Comparison of ENCODE assay signal across 1 cellular context in the genomic region with DNA sequence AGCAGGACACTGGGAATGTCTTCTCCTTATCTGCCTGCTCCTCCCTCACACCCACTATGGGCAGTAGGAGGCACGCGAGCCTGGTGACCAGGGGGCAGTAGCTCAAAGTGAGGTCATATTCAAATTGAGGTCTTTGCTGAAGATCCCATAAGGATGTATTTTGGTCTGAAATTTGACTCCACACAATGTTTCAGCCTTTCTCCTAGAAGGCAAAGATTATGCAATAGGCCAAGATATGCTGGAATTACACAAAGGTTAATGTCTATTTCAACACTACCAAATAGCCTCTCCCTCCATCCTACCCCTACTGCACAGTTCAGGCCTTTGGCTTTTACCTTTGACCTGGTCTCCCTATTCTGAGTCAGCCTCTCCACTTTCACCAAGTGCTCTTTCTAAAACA.
TF ChIP-seq lines count a peak whose summit lies in the region.

No MANE protein-coding gene starts in this region.

TF ChIP-seq in HepG2, 621 proteins besides CTCF, POLR2A, EP300 and RAD21 (continued from another document and continues in another):
- TF ChIP-seq, protein P1, sequence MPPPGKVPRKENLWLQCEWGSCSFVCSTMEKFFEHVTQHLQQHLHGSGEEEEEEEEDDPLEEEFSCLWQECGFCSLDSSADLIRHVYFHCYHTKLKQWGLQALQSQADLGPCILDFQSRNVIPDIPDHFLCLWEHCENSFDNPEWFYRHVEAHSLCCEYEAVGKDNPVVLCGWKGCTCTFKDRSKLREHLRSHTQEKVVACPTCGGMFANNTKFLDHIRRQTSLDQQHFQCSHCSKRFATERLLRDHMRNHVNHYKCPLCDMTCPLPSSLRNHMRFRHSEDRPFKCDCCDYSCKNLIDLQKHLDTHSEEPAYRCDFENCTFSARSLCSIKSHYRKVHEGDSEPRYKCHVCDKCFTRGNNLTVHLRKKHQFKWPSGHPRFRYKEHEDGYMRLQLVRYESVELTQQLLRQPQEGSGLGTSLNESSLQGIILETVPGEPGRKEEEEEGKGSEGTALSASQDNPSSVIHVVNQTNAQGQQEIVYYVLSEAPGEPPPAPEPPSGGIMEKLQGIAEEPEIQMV (CRISPR knock-in tag; IDR thresholded peaks at IDR 0.05; ENCODE audit: low read depth): no peak
- no peak for TF ChIP-seq ZBTB8A (CRISPR knock-in tag; IDR thresholded peaks at IDR 0.05; ENCODE audit: borderline replicate concordance, low read depth)
- TF ChIP-seq, protein P2, sequence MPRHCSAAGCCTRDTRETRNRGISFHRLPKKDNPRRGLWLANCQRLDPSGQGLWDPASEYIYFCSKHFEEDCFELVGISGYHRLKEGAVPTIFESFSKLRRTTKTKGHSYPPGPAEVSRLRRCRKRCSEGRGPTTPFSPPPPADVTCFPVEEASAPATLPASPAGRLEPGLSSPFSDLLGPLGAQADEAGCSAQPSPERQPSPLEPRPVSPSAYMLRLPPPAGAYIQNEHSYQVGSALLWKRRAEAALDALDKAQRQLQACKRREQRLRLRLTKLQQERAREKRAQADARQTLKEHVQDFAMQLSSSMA (CRISPR knock-in tag; IDR thresholded peaks at IDR 0.05): no peak
- peak; percentile 73 for TF ChIP-seq POGZ (CRISPR knock-in tag; IDR thresholded peaks at IDR 0.05)
- TF ChIP-seq MXI1 (IDR thresholded peaks at IDR 0.05; ENCODE audit: borderline replicate concordance, low read depth, low read length): no peak
- TF ChIP-seq ZNF552 (CRISPR knock-in tag; IDR thresholded peaks at IDR 0.05; ENCODE audit: borderline replicate concordance): no peak
- no peak for TF ChIP-seq PCBP2 (optimal IDR thresholded peaks at IDR 0.05; ENCODE audit: low read depth, low read length, poor library complexity, severe bottlenecking)
- peak; percentile 54 for TF ChIP-seq FOSL2 (CRISPR knock-in tag; IDR thresholded peaks at IDR 0.05)
- peak; percentile 93 for TF ChIP-seq PPARG (CRISPR knock-in tag; conservative IDR thresholded peaks at IDR 0.05)
- TF ChIP-seq, protein P3, sequence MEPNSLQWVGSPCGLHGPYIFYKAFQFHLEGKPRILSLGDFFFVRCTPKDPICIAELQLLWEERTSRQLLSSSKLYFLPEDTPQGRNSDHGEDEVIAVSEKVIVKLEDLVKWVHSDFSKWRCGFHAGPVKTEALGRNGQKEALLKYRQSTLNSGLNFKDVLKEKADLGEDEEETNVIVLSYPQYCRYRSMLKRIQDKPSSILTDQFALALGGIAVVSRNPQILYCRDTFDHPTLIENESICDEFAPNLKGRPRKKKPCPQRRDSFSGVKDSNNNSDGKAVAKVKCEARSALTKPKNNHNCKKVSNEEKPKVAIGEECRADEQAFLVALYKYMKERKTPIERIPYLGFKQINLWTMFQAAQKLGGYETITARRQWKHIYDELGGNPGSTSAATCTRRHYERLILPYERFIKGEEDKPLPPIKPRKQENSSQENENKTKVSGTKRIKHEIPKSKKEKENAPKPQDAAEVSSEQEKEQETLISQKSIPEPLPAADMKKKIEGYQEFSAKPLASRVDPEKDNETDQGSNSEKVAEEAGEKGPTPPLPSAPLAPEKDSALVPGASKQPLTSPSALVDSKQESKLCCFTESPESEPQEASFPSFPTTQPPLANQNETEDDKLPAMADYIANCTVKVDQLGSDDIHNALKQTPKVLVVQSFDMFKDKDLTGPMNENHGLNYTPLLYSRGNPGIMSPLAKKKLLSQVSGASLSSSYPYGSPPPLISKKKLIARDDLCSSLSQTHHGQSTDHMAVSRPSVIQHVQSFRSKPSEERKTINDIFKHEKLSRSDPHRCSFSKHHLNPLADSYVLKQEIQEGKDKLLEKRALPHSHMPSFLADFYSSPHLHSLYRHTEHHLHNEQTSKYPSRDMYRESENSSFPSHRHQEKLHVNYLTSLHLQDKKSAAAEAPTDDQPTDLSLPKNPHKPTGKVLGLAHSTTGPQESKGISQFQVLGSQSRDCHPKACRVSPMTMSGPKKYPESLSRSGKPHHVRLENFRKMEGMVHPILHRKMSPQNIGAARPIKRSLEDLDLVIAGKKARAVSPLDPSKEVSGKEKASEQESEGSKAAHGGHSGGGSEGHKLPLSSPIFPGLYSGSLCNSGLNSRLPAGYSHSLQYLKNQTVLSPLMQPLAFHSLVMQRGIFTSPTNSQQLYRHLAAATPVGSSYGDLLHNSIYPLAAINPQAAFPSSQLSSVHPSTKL (CRISPR knock-in tag; IDR thresholded peaks at IDR 0.05): peak; percentile 71
- peak; percentile 94 for TF ChIP-seq ZMYM4 (CRISPR knock-in tag; IDR thresholded peaks at IDR 0.05)
- peak; percentile 26 for TF ChIP-seq ATF7 (IDR thresholded peaks at IDR 0.05)
- TF ChIP-seq ATF7 (CRISPR knock-in tag; IDR thresholded peaks at IDR 0.05): no peak
- no peak for TF ChIP-seq SOX13 (IDR thresholded peaks at IDR 0.05)
- peak in 1 of 2 experiments; percentile 37; a peak in 1 of 4 replicates for TF ChIP-seq SOX13 (CRISPR knock-in tag; conservative IDR thresholded peaks at IDR 0.05 in 1 of 2, IDR thresholded peaks at IDR 0.05 in 1 of 2)
- no peak for TF ChIP-seq PITX1 (CRISPR knock-in tag; IDR thresholded peaks at IDR 0.05)
- TF ChIP-seq ZBTB7A (CRISPR knock-in tag; IDR thresholded peaks at IDR 0.05): no peak
- TF ChIP-seq, protein P4, sequence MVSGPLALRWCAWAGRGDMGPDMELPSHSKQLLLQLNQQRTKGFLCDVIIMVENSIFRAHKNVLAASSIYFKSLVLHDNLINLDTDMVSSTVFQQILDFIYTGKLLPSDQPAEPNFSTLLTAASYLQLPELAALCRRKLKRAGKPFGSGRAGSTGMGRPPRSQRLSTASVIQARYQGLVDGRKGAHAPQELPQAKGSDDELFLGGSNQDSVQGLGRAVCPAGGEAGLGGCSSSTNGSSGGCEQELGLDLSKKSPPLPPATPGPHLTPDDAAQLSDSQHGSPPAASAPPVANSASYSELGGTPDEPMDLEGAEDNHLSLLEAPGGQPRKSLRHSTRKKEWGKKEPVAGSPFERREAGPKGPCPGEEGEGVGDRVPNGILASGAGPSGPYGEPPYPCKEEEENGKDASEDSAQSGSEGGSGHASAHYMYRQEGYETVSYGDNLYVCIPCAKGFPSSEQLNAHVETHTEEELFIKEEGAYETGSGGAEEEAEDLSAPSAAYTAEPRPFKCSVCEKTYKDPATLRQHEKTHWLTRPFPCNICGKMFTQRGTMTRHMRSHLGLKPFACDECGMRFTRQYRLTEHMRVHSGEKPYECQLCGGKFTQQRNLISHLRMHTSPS (CRISPR knock-in tag; IDR thresholded peaks at IDR 0.05; ENCODE audit: low read depth): no peak
- peak; percentile 97 for TF ChIP-seq SIX4 (CRISPR knock-in tag; IDR thresholded peaks at IDR 0.05)
- TF ChIP-seq SOX5 (CRISPR knock-in tag; IDR thresholded peaks at IDR 0.05; ENCODE audit: borderline replicate concordance): peak; percentile 16; the same call in 1 of the 2 replicates
- TF ChIP-seq, protein P5, sequence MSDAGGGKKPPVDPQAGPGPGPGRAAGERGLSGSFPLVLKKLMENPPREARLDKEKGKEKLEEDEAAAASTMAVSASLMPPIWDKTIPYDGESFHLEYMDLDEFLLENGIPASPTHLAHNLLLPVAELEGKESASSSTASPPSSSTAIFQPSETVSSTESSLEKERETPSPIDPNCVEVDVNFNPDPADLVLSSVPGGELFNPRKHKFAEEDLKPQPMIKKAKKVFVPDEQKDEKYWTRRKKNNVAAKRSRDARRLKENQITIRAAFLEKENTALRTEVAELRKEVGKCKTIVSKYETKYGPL (CRISPR knock-in tag; IDR thresholded peaks at IDR 0.05): 0 out of 2 replicates have a peak, but pooled peaks have one; percentile 38
- TF ChIP-seq ZNF441 (CRISPR knock-in tag; IDR thresholded peaks at IDR 0.05; ENCODE audit: borderline replicate concordance): no peak
- TF ChIP-seq, protein P6, sequence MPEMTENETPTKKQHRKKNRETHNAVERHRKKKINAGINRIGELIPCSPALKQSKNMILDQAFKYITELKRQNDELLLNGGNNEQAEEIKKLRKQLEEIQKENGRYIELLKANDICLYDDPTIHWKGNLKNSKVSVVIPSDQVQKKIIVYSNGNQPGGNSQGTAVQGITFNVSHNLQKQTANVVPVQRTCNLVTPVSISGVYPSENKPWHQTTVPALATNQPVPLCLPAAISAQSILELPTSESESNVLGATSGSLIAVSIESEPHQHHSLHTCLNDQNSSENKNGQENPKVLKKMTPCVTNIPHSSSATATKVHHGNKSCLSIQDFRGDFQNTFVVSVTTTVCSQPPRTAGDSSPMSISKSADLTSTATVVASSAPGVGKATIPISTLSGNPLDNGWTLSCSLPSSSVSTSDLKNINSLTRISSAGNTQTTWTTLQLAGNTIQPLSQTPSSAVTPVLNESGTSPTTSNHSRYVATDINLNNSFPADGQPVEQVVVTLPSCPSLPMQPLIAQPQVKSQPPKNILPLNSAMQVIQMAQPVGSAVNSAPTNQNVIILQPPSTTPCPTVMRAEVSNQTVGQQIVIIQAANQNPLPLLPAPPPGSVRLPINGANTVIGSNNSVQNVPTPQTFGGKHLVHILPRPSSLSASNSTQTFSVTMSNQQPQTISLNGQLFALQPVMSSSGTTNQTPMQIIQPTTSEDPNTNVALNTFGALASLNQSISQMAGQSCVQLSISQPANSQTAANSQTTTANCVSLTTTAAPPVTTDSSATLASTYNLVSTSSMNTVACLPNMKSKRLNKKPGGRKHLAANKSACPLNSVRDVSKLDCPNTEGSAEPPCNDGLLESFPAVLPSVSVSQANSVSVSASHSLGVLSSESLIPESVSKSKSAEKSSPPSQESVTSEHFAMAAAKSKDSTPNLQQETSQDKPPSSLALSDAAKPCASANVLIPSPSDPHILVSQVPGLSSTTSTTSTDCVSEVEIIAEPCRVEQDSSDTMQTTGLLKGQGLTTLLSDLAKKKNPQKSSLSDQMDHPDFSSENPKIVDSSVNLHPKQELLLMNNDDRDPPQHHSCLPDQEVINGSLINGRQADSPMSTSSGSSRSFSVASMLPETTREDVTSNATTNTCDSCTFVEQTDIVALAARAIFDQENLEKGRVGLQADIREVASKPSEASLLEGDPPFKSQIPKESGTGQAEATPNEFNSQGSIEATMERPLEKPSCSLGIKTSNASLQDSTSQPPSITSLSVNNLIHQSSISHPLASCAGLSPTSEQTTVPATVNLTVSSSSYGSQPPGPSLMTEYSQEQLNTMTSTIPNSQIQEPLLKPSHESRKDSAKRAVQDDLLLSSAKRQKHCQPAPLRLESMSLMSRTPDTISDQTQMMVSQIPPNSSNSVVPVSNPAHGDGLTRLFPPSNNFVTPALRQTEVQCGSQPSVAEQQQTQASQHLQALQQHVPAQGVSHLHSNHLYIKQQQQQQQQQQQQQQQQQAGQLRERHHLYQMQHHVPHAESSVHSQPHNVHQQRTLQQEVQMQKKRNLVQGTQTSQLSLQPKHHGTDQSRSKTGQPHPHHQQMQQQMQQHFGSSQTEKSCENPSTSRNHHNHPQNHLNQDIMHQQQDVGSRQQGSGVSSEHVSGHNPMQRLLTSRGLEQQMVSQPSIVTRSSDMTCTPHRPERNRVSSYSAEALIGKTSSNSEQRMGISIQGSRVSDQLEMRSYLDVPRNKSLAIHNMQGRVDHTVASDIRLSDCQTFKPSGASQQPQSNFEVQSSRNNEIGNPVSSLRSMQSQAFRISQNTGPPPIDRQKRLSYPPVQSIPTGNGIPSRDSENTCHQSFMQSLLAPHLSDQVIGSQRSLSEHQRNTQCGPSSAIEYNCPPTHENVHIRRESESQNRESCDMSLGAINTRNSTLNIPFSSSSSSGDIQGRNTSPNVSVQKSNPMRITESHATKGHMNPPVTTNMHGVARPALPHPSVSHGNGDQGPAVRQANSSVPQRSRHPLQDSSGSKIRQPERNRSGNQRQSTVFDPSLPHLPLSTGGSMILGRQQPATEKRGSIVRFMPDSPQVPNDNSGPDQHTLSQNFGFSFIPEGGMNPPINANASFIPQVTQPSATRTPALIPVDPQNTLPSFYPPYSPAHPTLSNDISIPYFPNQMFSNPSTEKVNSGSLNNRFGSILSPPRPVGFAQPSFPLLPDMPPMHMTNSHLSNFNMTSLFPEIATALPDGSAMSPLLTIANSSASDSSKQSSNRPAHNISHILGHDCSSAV (CRISPR knock-in tag; IDR thresholded peaks at IDR 0.05; ENCODE audit: borderline replicate concordance): no peak
- TF ChIP-seq, protein P7, sequence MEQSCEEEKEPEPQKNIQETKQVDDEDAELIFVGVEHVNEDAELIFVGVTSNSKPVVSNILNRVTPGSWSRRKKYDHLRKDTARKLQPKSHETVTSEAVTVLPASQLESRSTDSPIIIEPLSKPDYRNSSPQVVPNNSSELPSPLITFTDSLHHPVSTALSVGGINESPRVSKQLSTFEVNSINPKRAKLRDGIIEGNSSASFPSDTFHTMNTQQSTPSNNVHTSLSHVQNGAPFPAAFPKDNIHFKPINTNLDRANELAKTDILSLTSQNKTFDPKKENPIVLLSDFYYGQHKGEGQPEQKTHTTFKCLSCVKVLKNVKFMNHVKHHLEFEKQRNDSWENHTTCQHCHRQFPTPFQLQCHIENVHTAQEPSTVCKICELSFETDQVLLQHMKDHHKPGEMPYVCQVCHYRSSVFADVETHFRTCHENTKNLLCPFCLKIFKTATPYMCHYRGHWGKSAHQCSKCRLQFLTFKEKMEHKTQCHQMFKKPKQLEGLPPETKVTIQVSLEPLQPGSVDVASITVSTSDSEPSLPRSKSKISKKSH (CRISPR knock-in tag; IDR thresholded peaks at IDR 0.05; ENCODE audit: borderline replicate concordance): no peak
- TF ChIP-seq NR2F2 (IDR thresholded peaks at IDR 0.05; ENCODE audit: borderline replicate concordance, low read depth): peak; percentile 74; the same call in 1 of the 2 replicates
- 0 out of 2 replicates have a peak, but pooled peaks have one; percentile 25 for TF ChIP-seq JUND (CRISPR knock-in tag; IDR thresholded peaks at IDR 0.05)
- TF ChIP-seq, protein P8, sequence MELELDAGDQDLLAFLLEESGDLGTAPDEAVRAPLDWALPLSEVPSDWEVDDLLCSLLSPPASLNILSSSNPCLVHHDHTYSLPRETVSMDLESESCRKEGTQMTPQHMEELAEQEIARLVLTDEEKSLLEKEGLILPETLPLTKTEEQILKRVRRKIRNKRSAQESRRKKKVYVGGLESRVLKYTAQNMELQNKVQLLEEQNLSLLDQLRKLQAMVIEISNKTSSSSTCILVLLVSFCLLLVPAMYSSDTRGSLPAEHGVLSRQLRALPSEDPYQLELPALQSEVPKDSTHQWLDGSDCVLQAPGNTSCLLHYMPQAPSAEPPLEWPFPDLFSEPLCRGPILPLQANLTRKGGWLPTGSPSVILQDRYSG (CRISPR knock-in tag; IDR thresholded peaks at IDR 0.05): no peak
- peak; percentile 73 for TF ChIP-seq RARA (CRISPR knock-in tag; IDR thresholded peaks at IDR 0.05)
- TF ChIP-seq ZNF3 (CRISPR knock-in tag; IDR thresholded peaks at IDR 0.05): no peak
- TF ChIP-seq CEBPG (CRISPR knock-in tag; IDR thresholded peaks at IDR 0.05): peak; percentile 94
- no peak for TF ChIP-seq SALL2 (CRISPR knock-in tag; IDR thresholded peaks at IDR 0.05)
- TF ChIP-seq, protein P9, sequence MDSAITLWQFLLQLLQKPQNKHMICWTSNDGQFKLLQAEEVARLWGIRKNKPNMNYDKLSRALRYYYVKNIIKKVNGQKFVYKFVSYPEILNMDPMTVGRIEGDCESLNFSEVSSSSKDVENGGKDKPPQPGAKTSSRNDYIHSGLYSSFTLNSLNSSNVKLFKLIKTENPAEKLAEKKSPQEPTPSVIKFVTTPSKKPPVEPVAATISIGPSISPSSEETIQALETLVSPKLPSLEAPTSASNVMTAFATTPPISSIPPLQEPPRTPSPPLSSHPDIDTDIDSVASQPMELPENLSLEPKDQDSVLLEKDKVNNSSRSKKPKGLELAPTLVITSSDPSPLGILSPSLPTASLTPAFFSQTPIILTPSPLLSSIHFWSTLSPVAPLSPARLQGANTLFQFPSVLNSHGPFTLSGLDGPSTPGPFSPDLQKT (CRISPR knock-in tag; IDR thresholded peaks at IDR 0.05; ENCODE audit: borderline replicate concordance): no peak
- peak; percentile 74 for TF ChIP-seq GATAD2A (CRISPR knock-in tag; IDR thresholded peaks at IDR 0.05)
- peak; percentile 69; the same call in 1 of the 2 replicates for TF ChIP-seq HNF4G (IDR thresholded peaks at IDR 0.05; ENCODE audit: borderline replicate concordance, low read depth, low read length)
- no peak for TF ChIP-seq HNF4G (CRISPR knock-in tag; IDR thresholded peaks at IDR 0.05; ENCODE audit: borderline replicate concordance, low read depth)
- TF ChIP-seq ISL2 (CRISPR knock-in tag; IDR thresholded peaks at IDR 0.05): peak; percentile 53; the same call in 1 of the 2 replicates
- TF ChIP-seq ZNF644 (CRISPR knock-in tag; IDR thresholded peaks at IDR 0.05; ENCODE audit: low read depth): 0 out of 2 replicates have a peak, but pooled peaks have one; percentile 35
